ENCODE assay signal across 7 cellular contexts in genomic region chr17:34980681-34981537, GRCh38. TPM values are rescaled to one million over a fixed set of nuclear protein-coding genes. Genes with fewer than 3 reads are reported as not detected.
A peak's percentile ranks its signal among the peaks of the same experiment; 100 is the strongest.
DNase-seq lines count a peak whose midpoint lies in the region; ATAC-seq and TF ChIP-seq lines count a peak whose summit lies in the region.

No MANE protein-coding gene starts in this region.

- TF ChIP-seq CTCF in GM12875 (IDR thresholded peaks at IDR 0.05; ENCODE audit: borderline replicate concordance, insufficient read depth, low read depth, low read length) (peak; percentile 34; the same call in 1 of the 2 replicates), astrocyte of the spinal cord (IDR thresholded peaks at IDR 0.05; ENCODE audit: low read depth, low read length) (peak; percentile 47)

- peaks cover 33% of the 10 kb centered on the region for H3K4me1 Mint-ChIP-seq in T-helper 17 cell

- no peaks in the 10 kb centered on the region for H3K27me3 Mint-ChIP-seq in T-helper 17 cell

- in situ Hi-C loops in astrocyte of the spinal cord (cut with HindIII; ENCODE audit: low sequenced_read_pairs), result no loop called here

- ATAC-seq in HG02571 (IDR thresholded peaks at IDR 0.05; ENCODE audit: unreplicated experiment) (peak; percentile 80), T-helper 17 cell (peak; percentile 87)

- DNase-seq in NAMALWA (ENCODE audit: low spot score) (peak; percentile 90), T-helper 17 cell (peak; percentile 58 to 78 (median 72)), astrocyte of the spinal cord (ENCODE audit: low read depth, low spot score) (peak; percentile 84), skeletal muscle cell (ENCODE audit: low read depth) (peak; percentile 61)

- H3K36me3 Mint-ChIP-seq in T-helper 17 cell (ENCODE audit: low read depth), result peaks cover 3% of the 10 kb centered on the region

- H3K27ac Mint-ChIP-seq in T-helper 17 cell, result peak overlapping the region; percentile 97

- H3K9me3 ChIP-seq in T-helper 17 cell (ENCODE audit: control insufficient read depth, low read length, poor library complexity, severe bottlenecking), result no peaks in the 10 kb centered on the region

- H3K4me3 Mint-ChIP-seq in T-helper 17 cell, result peak overlapping the region; percentile 97

- peak overlapping the region; percentile 98 for H3K4me3 ChIP-seq in GM12875 (ENCODE audit: low read depth, low read length)
- H3K4me3 ChIP-seq in astrocyte of the spinal cord (ENCODE audit: low read depth, low read length), result peak overlapping the region; percentile 66
- H3K4me3 ChIP-seq in iPS-11a (ENCODE audit: low read depth, low read length), result peak overlapping the region; percentile 69
- H3K4me3 ChIP-seq in skeletal muscle cell (ENCODE audit: low read depth, low read length), result peak overlapping the region; percentile 79

RNA-seq across cellular contexts. Expression of gene LIG3, which starts 0.6 kb away (rescaled TPM):
- total RNA-seq in T-helper 17 cell, result 10 to 100 TPM; 43.1 to 48.7 TPM

RNA-seq across cellular contexts. Expression of gene ZNF830, which starts 19.6 kb away (rescaled TPM):
- total RNA-seq in T-helper 17 cell, result 10 to 100 TPM; 28.0 to 33.3 TPM

RNA-seq across cellular contexts. Expression of gene CCT6B, which starts 19.6 kb away (rescaled TPM):
- 1 to 10 TPM; 3.5 to 5.1 TPM for total RNA-seq in T-helper 17 cell

Comparison
In these comparisons a context has a peak if more than half of its experiments do, and no peak if none do; other contexts are left out.
1. Peak in every context shown above with its lines: DNase-seq, ATAC-seq and H3K4me3 ChIP-seq.